ENCODE assay signal across 9 cellular contexts in the genomic region with DNA sequence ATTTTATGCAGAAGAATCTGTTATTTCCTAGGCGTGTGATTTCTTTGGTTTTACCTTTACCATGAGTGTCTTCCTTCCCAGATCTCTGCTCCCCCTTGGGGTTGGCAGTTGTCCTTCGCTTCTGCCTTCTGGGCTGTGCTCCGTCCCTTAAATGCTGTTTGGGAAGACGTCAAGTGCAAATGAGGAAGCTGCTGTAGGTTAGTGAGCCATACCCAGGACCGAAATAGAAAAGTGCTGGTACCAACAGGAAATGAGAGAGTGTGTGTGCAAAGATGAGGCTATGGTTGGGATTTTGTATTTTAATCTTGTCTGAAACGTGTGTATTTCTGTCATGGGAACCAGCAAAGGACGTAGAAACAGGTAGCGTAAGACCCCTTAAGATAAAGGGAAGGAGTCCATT.
DNase-seq lines count a peak whose midpoint lies in the region; ATAC-seq and TF ChIP-seq lines count a peak whose summit lies in the region.
"Had no signal": no experiment of that assay in that cellular context is flagged by ENCODE, and none has a peak within 500 bp of the region (broad histone marks: within the 10 kb centered on the region; RNA-seq: fewer than 3 reads in every experiment).

No MANE protein-coding gene starts in this region.

- no peak overlapping the region for H3K27ac Mint-ChIP-seq in central memory CD8-positive, alpha-beta T cell (ENCODE audit: low read depth)
- H3K27ac Mint-ChIP-seq in activated CD8-positive, alpha-beta memory T cell treated with anti-CD3 and anti-CD28 coated beads, Interleukin-2, amount 10 ng/mL, durations not matched to agents 7 days and 5 days, result no peak overlapping the region
- H3K27ac Mint-ChIP-seq in activated CD8-positive, alpha-beta T cell treated with anti-CD3 and anti-CD28 coated beads for 36 hours, result no peak overlapping the region

- intact Hi-C loops in activated CD8-positive, alpha-beta T cell treated with anti-CD3 and anti-CD28 coated beads for 36 hours (cut with micrococcal nuclease), result no loop called here

- CTCF ChIA-PET in activated CD8-positive, alpha-beta memory T cell treated with anti-CD3 and anti-CD28 coated beads, Interleukin-2, amount 10 ng/mL, durations not matched to agents 7 days and 5 days (lab: Charles Lee), result no interaction called here
- CTCF ChIA-PET in activated CD8-positive, alpha-beta T cell treated with anti-CD3 and anti-CD28 coated beads for 36 hours (lab: Charles Lee), result no interaction called here

- peak overlapping the region; percentile 51 for H3K4me3 Mint-ChIP-seq in central memory CD8-positive, alpha-beta T cell
- no peak overlapping the region for H3K4me3 Mint-ChIP-seq in activated CD8-positive, alpha-beta memory T cell treated with anti-CD3 and anti-CD28 coated beads, Interleukin-2, amount 10 ng/mL, durations not matched to agents 7 days and 5 days
- H3K4me3 Mint-ChIP-seq in activated CD8-positive, alpha-beta T cell treated with anti-CD3 and anti-CD28 coated beads for 36 hours, result no peak overlapping the region

- no peak for TF ChIP-seq CTCF in activated CD8-positive, alpha-beta T cell treated with anti-CD3 and anti-CD28 coated beads for 36 hours (IDR thresholded peaks at IDR 0.05)

- peaks cover 6% of the 10 kb centered on the region for H3K9me3 Mint-ChIP-seq in central memory CD8-positive, alpha-beta T cell
- H3K9me3 Mint-ChIP-seq in activated CD8-positive, alpha-beta memory T cell treated with anti-CD3 and anti-CD28 coated beads, Interleukin-2, amount 10 ng/mL, durations not matched to agents 7 days and 5 days (ENCODE audit: low read depth), result peaks cover 2% of the 10 kb centered on the region
- peaks cover 13% of the 10 kb centered on the region for H3K9me3 Mint-ChIP-seq in activated CD8-positive, alpha-beta T cell treated with anti-CD3 and anti-CD28 coated beads for 36 hours

- peaks cover 3% of the 10 kb centered on the region for H3K36me3 Mint-ChIP-seq in central memory CD8-positive, alpha-beta T cell (ENCODE audit: insufficient read depth)
- H3K36me3 Mint-ChIP-seq in activated CD8-positive, alpha-beta memory T cell treated with anti-CD3 and anti-CD28 coated beads, Interleukin-2, amount 10 ng/mL, durations not matched to agents 7 days and 5 days, result peaks cover 3% of the 10 kb centered on the region
- no peaks in the 10 kb centered on the region for H3K36me3 Mint-ChIP-seq in activated CD8-positive, alpha-beta T cell treated with anti-CD3 and anti-CD28 coated beads for 36 hours (ENCODE audit: low read depth)

- ATAC-seq in GM18861 (IDR thresholded peaks at IDR 0.05; ENCODE audit: unreplicated experiment), result peak; percentile 38
- peak; percentile 40 for ATAC-seq in HG03196 (IDR thresholded peaks at IDR 0.05; ENCODE audit: unreplicated experiment)
- ATAC-seq in central memory CD8-positive, alpha-beta T cell (replicated peaks; ENCODE audit: extremely low read depth, poor library complexity, severe bottlenecking), result peak; percentile 28
- no peak for ATAC-seq in activated CD8-positive, alpha-beta memory T cell treated with anti-CD3 and anti-CD28 coated beads, Interleukin-2, amount 10 ng/mL, durations not matched to agents 7 days and 5 days
- ATAC-seq in activated CD8-positive, alpha-beta T cell treated with anti-CD3 and anti-CD28 coated beads for 36 hours, result no peak

- peaks cover 10% of the 10 kb centered on the region for H3K4me1 Mint-ChIP-seq in central memory CD8-positive, alpha-beta T cell
- H3K4me1 Mint-ChIP-seq in activated CD8-positive, alpha-beta memory T cell treated with anti-CD3 and anti-CD28 coated beads, Interleukin-2, amount 10 ng/mL, durations not matched to agents 7 days and 5 days, result peaks cover 12% of the 10 kb centered on the region
- H3K4me1 Mint-ChIP-seq in activated CD8-positive, alpha-beta T cell treated with anti-CD3 and anti-CD28 coated beads for 36 hours (ENCODE audit: low read depth), result peaks cover 8% of the 10 kb centered on the region

- peak; percentile 67 for DNase-seq in Ammon's horn (ENCODE audit: low spot score)
- DNase-seq in central memory CD8-positive, alpha-beta T cell (ENCODE audit: low spot score in 2 of 2), result no peak
- no peak for DNase-seq in ecto neural progenitor cell (ENCODE audit: low spot score)
- DNase-seq in activated CD8-positive, alpha-beta memory T cell treated with anti-CD3 and anti-CD28 coated beads, Interleukin-2, amount 10 ng/mL, durations not matched to agents 7 days and 5 days, result no peak
- no peak for DNase-seq in activated CD8-positive, alpha-beta T cell treated with anti-CD3 and anti-CD28 coated beads for 36 hours
- no peak for DNase-seq in NCI-H187 treated with DMSO at 0.1 percent for 48 hours (lab: John Stamatoyannopoulos, UW)
- DNase-seq: SHP77 had no signal

- peaks cover 22% of the 10 kb centered on the region for H3K27me3 Mint-ChIP-seq in central memory CD8-positive, alpha-beta T cell
- H3K27me3 Mint-ChIP-seq in activated CD8-positive, alpha-beta memory T cell treated with anti-CD3 and anti-CD28 coated beads, Interleukin-2, amount 10 ng/mL, durations not matched to agents 7 days and 5 days, result peaks cover 11% of the 10 kb centered on the region
- peaks cover 6% of the 10 kb centered on the region for H3K27me3 Mint-ChIP-seq in activated CD8-positive, alpha-beta T cell treated with anti-CD3 and anti-CD28 coated beads for 36 hours

- POLR2A ChIA-PET in activated CD8-positive, alpha-beta T cell treated with anti-CD3 and anti-CD28 coated beads for 36 hours (lab: Charles Lee), result no interaction called here

Comparison
In these comparisons a context has a peak if more than half of its experiments do, and no peak if none do; other contexts are left out.
1. ATAC-seq: peak in GM18861 (single experiment), HG03196 (single experiment) and central memory CD8-positive, alpha-beta T cell (single experiment); none in activated CD8-positive, alpha-beta memory T cell treated with anti-CD3 and anti-CD28 coated beads, Interleukin-2, amount 10 ng/mL, durations not matched to agents 7 days and 5 days (single experiment) and activated CD8-positive, alpha-beta T cell treated with anti-CD3 and anti-CD28 coated beads for 36 hours (single experiment).